ENCODE assay signal across 34 cellular contexts in genomic region chr1:185348296-185348695, GRCh38.
"Had no signal": no experiment of that assay in that cellular context is flagged by ENCODE, and none has a peak within 500 bp of the region (broad histone marks: within the 10 kb centered on the region; RNA-seq: fewer than 3 reads in every experiment).

No MANE protein-coding gene starts in this region.

- H3K27ac Mint-ChIP-seq: activated B cell treated with CpG ODN at 0.5 μM for 24 hours; activated CD4-positive, alpha-beta memory T cell treated with anti-CD3 and anti-CD28 coated beads for 36 hours; activated CD4-positive, alpha-beta T cell treated with anti-CD3 and anti-CD28 coated beads for 36 hours; activated CD8-positive, alpha-beta T cell treated with anti-CD3 and anti-CD28 coated beads for 36 hours; activated naive CD4-positive, alpha-beta T cell treated with anti-CD3 and anti-CD28 coated beads, Interleukin-2, amount 50 U/mL, for 72 hours; activated naive CD8-positive, alpha-beta T cell treated with anti-CD3 and anti-CD28 coated beads for 36 hours; activated T-cell treated with anti-CD3 and anti-CD28 coated beads, Interleukin-2, amount 50 U/mL, for 72 hours; activated T-helper 1 cell treated with anti-CD3 and anti-CD28 coated beads, Interleukin-12 subunit alpha, Interleukin-12 subunit beta, Interleukin-2, Interleukin-4 antibody, amounts not matched to agents 30 ng/mL and 10 ng/mL and 1 ng/mL, durations not matched to agents 14 hours and 24 hours and 36 hours; activated T-helper 17 cell treated with anti-CD3 and anti-CD28 coated beads, Interleukin-2, amount 50 U/mL, for 72 hours; T-helper 1 cell treated with Interleukin-12 subunit alpha and Interleukin-12 subunit beta and Interleukin-4 antibody, amounts not matched to agents 30 μg/mL and 1 μg/mL, for 36 hours; T-helper 2 cell treated with Interferon-gamma antibody and Interleukin-4, amounts not matched to agents 5 μg/mL and 100 μg/mL, for 36 hours had no signal

- H3K36me3 ChIP-seq: adrenal gland, brain microvascular endothelial cell, breast epithelium had no signal

- H3K36me3 Mint-ChIP-seq: activated CD4-positive, alpha-beta memory T cell treated with anti-CD3 and anti-CD28 coated beads for 36 hours; activated naive CD4-positive, alpha-beta T cell treated with anti-CD3 and anti-CD28 coated beads, Interleukin-2, amount 50 U/mL, for 72 hours; activated naive CD8-positive, alpha-beta T cell treated with anti-CD3 and anti-CD28 coated beads for 36 hours had no signal

- ATAC-seq: activated CD4-positive, alpha-beta T cell treated with anti-CD3 and anti-CD28 coated beads for 36 hours; activated CD8-positive, alpha-beta T cell treated with anti-CD3 and anti-CD28 coated beads for 36 hours; activated naive CD4-positive, alpha-beta T cell treated with anti-CD3 and anti-CD28 coated beads, Interleukin-2, amount 50 U/mL, for 72 hours; activated T-cell treated with anti-CD3 and anti-CD28 coated beads, Interleukin-2, amount 50 U/mL, for 4 hours; activated T-cell treated with anti-CD3 and anti-CD28 coated beads, Interleukin-2, amount 50 U/mL, for 72 hours; activated T-helper 17 cell treated with anti-CD3 and anti-CD28 coated beads, Interleukin-2, amount 50 U/mL, for 72 hours; body of pancreas had no signal

- H3K4me1 ChIP-seq: breast epithelium had no signal

- H3K9me3 Mint-ChIP-seq: activated B cell treated with CpG ODN at 0.5 μM for 24 hours; activated CD4-positive, alpha-beta memory T cell treated with anti-CD3 and anti-CD28 coated beads for 36 hours; activated CD8-positive, alpha-beta T cell treated with anti-CD3 and anti-CD28 coated beads for 36 hours; activated naive CD8-positive, alpha-beta T cell treated with anti-CD3 and anti-CD28 coated beads for 36 hours; activated T-cell treated with anti-CD3 and anti-CD28 coated beads, Interleukin-2, amount 50 U/mL, for 4 hours; activated T-cell treated with anti-CD3 and anti-CD28 coated beads, Interleukin-2, amount 50 U/mL, for 72 hours; activated T-helper 1 cell treated with anti-CD3 and anti-CD28 coated beads, Interleukin-12 subunit alpha, Interleukin-12 subunit beta, Interleukin-2, Interleukin-4 antibody, amounts not matched to agents 30 ng/mL and 10 ng/mL and 1 ng/mL, durations not matched to agents 14 hours and 24 hours and 36 hours; activated T-helper 17 cell treated with anti-CD3 and anti-CD28 coated beads, Interleukin-2, amount 50 U/mL, for 72 hours; T-helper 1 cell treated with Interleukin-12 subunit alpha and Interleukin-12 subunit beta and Interleukin-4 antibody, amounts not matched to agents 30 μg/mL and 1 μg/mL, for 36 hours; T-helper 2 cell treated with Interferon-gamma antibody and Interleukin-4, amounts not matched to agents 5 μg/mL and 100 μg/mL, for 36 hours had no signal

- DNase-seq: activated B cell treated with CpG ODN at 0.5 μM for 24 hours; activated CD4-positive, alpha-beta memory T cell treated with anti-CD3 and anti-CD28 coated beads for 36 hours; activated CD4-positive, alpha-beta T cell treated with anti-CD3 and anti-CD28 coated beads for 36 hours; activated CD4-positive, alpha-beta T cell treated with anti-CD3 and anti-CD28 coated beads for 48 hours; activated CD4-positive, alpha-beta T cell treated with anti-CD3 and anti-CD28 coated beads, Interleukin-2, amount 50 U/mL, for 1 hour; activated CD4-positive, alpha-beta T cell treated with anti-CD3 and anti-CD28 coated beads, Interleukin-2, amount 50 U/mL, for 4 hours; activated CD4-positive, CD25-positive, alpha-beta regulatory T cell treated with anti-CD3 and anti-CD28 coated beads, Interleukin-2, amount 50 U/mL, for 72 hours; activated CD8-positive, alpha-beta memory T cell treated with anti-CD3 and anti-CD28 coated beads, Interleukin-2, amount 50 U/mL, for 4 hours; activated CD8-positive, alpha-beta T cell treated with anti-CD3 and anti-CD28 coated beads for 36 hours; activated effector memory CD4-positive, alpha-beta T cell treated with anti-CD3 and anti-CD28 coated beads, Interleukin-2, amount 50 U/mL, for 16 hours; activated gamma-delta T cell treated with Interleukin-2 at 50 U/mL for 16 hours; activated naive CD4-positive, alpha-beta T cell treated with anti-CD3 and anti-CD28 coated beads, Interleukin-2, amount 50 U/mL, for 16 hours; activated naive CD4-positive, alpha-beta T cell treated with Interleukin-2 at 50 U/mL for 16 hours; activated naive CD8-positive, alpha-beta T cell treated with anti-CD3 and anti-CD28 coated beads for 36 hours; activated T-cell treated with anti-CD3 and anti-CD28 coated beads for 4 hours; activated T-cell treated with anti-CD3 and anti-CD28 coated beads, Interleukin-2, amount 50 U/mL, for 1 hour; activated T-cell treated with anti-CD3 and anti-CD28 coated beads, Interleukin-2, amount 50 U/mL, for 4 hours; activated T-cell treated with anti-CD3 and anti-CD28 coated beads, Interleukin-2, amount 50 U/mL, for 72 hours; amniotic stem cell; aorta; body of pancreas; brain microvascular endothelial cell; central memory CD4-positive, alpha-beta T cell; T-helper 1 cell; T-helper 2 cell; T-helper 9 cell had no signal

- H3K4me3 ChIP-seq: adrenal gland, body of pancreas, breast epithelium had no signal

- H3K27me3 Mint-ChIP-seq: activated B cell treated with CpG ODN at 0.5 μM for 24 hours; activated CD4-positive, alpha-beta memory T cell treated with anti-CD3 and anti-CD28 coated beads for 36 hours; activated CD4-positive, alpha-beta T cell treated with anti-CD3 and anti-CD28 coated beads for 36 hours; activated CD8-positive, alpha-beta T cell treated with anti-CD3 and anti-CD28 coated beads for 36 hours; activated naive CD8-positive, alpha-beta T cell treated with anti-CD3 and anti-CD28 coated beads for 36 hours; activated T-helper 17 cell treated with anti-CD3 and anti-CD28 coated beads, Interleukin-2, amount 50 U/mL, for 72 hours had no signal

- H3K4me3 Mint-ChIP-seq: activated B cell treated with CpG ODN at 0.5 μM for 24 hours; activated CD4-positive, alpha-beta memory T cell treated with anti-CD3 and anti-CD28 coated beads for 36 hours; activated CD4-positive, alpha-beta T cell treated with anti-CD3 and anti-CD28 coated beads for 36 hours; activated CD8-positive, alpha-beta T cell treated with anti-CD3 and anti-CD28 coated beads for 36 hours; activated naive CD8-positive, alpha-beta T cell treated with anti-CD3 and anti-CD28 coated beads for 36 hours; activated T-cell treated with anti-CD3 and anti-CD28 coated beads, Interleukin-2, amount 50 U/mL, for 4 hours; activated T-cell treated with anti-CD3 and anti-CD28 coated beads, Interleukin-2, amount 50 U/mL, for 72 hours; activated T-helper 1 cell treated with anti-CD3 and anti-CD28 coated beads, Interleukin-12 subunit alpha, Interleukin-12 subunit beta, Interleukin-2, Interleukin-4 antibody, amounts not matched to agents 30 ng/mL and 10 ng/mL and 1 ng/mL, durations not matched to agents 14 hours and 24 hours and 36 hours; activated T-helper 17 cell treated with anti-CD3 and anti-CD28 coated beads, Interleukin-2, amount 50 U/mL, for 72 hours; T-helper 1 cell treated with Interleukin-12 subunit alpha and Interleukin-12 subunit beta and Interleukin-4 antibody, amounts not matched to agents 30 μg/mL and 1 μg/mL, for 36 hours; T-helper 2 cell treated with Interferon-gamma antibody and Interleukin-4, amounts not matched to agents 5 μg/mL and 100 μg/mL, for 36 hours had no signal

- H3K27ac ChIP-seq: adrenal gland, body of pancreas, brain microvascular endothelial cell, breast epithelium, VCaP had no signal

- H3K9me3 ChIP-seq: adrenal gland, body of pancreas, breast epithelium had no signal
